ENCODE assay signal across 29 cellular contexts in genomic region chr12:65504417-65504816, GRCh38.
"Had no signal": no experiment of that assay in that cellular context is flagged by ENCODE, and none has a peak within 500 bp of the region (broad histone marks: within the 10 kb centered on the region; RNA-seq: fewer than 3 reads in every experiment).

No MANE protein-coding gene starts in this region.

- H3K4me1 ChIP-seq: psoas muscle had no signal

- H3K9me3 ChIP-seq: neutrophil, ovary, psoas muscle, right lobe of liver, sigmoid colon, stomach, thoracic aorta, thyroid gland, tibial nerve, upper lobe of left lung, vagina had no signal

- FAIRE-seq: small intestine, urothelium cell line had no signal

- H3K9me3 Mint-ChIP-seq: natural killer cell treated with Interleukin-12 subunit alpha and Interleukin-12 subunit beta and Interleukin-15 and Interleukin-18, amount 100 ng/mL, for 72 hours; nephron progenitor cell; neural crest cell; stimulated activated effector memory CD8-positive, alpha-beta T cell treated with anti-CD3 and anti-CD28 coated beads, Interleukin-12 subunit alpha, Interleukin-12 subunit beta, amount 100 ng/mL, for 72 hours; stimulated activated naive B cell treated with anti-CD40 and anti-IgM and Interleukin-4, amounts not matched to agents 10 μg/mL and 1 μg/mL and 100 μg/mL, for 72 hours; stimulated activated naive CD8-positive, alpha-beta T cell treated with anti-CD3 and anti-CD28 coated beads, Interleukin-15, Interleukin-2, amounts not matched to agents 100 ng/mL and 50 ng/mL, for 24 hours had no signal

- H3K4me3 ChIP-seq: ovary, psoas muscle, right lobe of liver, sigmoid colon, stomach, thoracic aorta, thyroid gland, tibial nerve, upper lobe of left lung, vagina had no signal

- H3K36me3 Mint-ChIP-seq: naive thymus-derived CD8-positive, alpha-beta T cell; natural killer cell treated with Interleukin-12 subunit alpha and Interleukin-12 subunit beta and Interleukin-15 and Interleukin-18, amount 100 ng/mL, for 72 hours; stimulated activated effector memory CD8-positive, alpha-beta T cell treated with anti-CD3 and anti-CD28 coated beads, Interleukin-12 subunit alpha, Interleukin-12 subunit beta, amount 100 ng/mL, for 72 hours; stimulated activated naive B cell treated with anti-CD40 and anti-IgM and Interleukin-4, amounts not matched to agents 10 μg/mL and 1 μg/mL and 100 μg/mL, for 72 hours had no signal

- ATAC-seq: naive thymus-derived CD8-positive, alpha-beta T cell; natural killer cell treated with Interleukin-12 subunit alpha and Interleukin-12 subunit beta and Interleukin-15 and Interleukin-18, amount 100 ng/mL, for 72 hours; psoas muscle; right cardiac atrium; right lobe of liver; stimulated activated effector memory CD8-positive, alpha-beta T cell treated with anti-CD3 and anti-CD28 coated beads, Interleukin-12 subunit alpha, Interleukin-12 subunit beta, amount 100 ng/mL, for 72 hours; stimulated activated naive B cell treated with anti-CD40 and anti-IgM and Interleukin-4, amounts not matched to agents 10 μg/mL and 1 μg/mL and 100 μg/mL, for 72 hours had no signal

- H3K27ac ChIP-seq: neutrophil, ovary, psoas muscle, right lobe of liver, sigmoid colon, stomach, thoracic aorta, thyroid gland, tibial nerve, upper lobe of left lung, vagina had no signal

- DNase-seq: naive thymus-derived CD8-positive, alpha-beta T cell; nephron progenitor cell; occipital lobe; ovary; psoas muscle; right cardiac atrium; right lobe of liver; sigmoid colon; small intestine; stimulated activated CD4-positive, alpha-beta T cell treated with anti-CD3 and anti-CD28 coated beads, Interleukin-15, amount 100 ng/mL, for 24 hours; stimulated activated CD4-positive, alpha-beta T cell treated with anti-CD3 and anti-CD28 coated beads, Interleukin-2, amount 100 ng/mL, for 24 hours; stimulated activated CD4-positive, alpha-beta T cell treated with anti-CD3 and anti-CD28 coated beads, Interleukin-2, amount 100 ng/mL, for 48 hours; stimulated activated CD4-positive, alpha-beta T cell treated with anti-CD3 and anti-CD28 coated beads, Interleukin-4, amount 100 ng/mL, for 24 hours; stimulated activated naive B cell treated with anti-CD40 and anti-IgM and Interleukin-4, amounts not matched to agents 10 μg/mL and 1 μg/mL and 100 μg/mL, for 72 hours; stimulated activated naive CD4-positive, alpha-beta T cell treated with Interleukin-2 at 50 U/mL for 16 hours; stomach; thyroid gland; trophoblast cell; upper lobe of left lung had no signal

- H3K27ac Mint-ChIP-seq: naive thymus-derived CD8-positive, alpha-beta T cell; natural killer cell treated with Interleukin-12 subunit alpha and Interleukin-12 subunit beta and Interleukin-15 and Interleukin-18, amount 100 ng/mL, for 72 hours; progenitor cell of endocrine pancreas; stimulated activated effector memory CD8-positive, alpha-beta T cell treated with anti-CD3 and anti-CD28 coated beads, Interleukin-12 subunit alpha, Interleukin-12 subunit beta, amount 100 ng/mL, for 72 hours; stimulated activated naive B cell treated with anti-CD40 and anti-IgM and Interleukin-4, amounts not matched to agents 10 μg/mL and 1 μg/mL and 100 μg/mL, for 72 hours; stimulated activated naive CD8-positive, alpha-beta T cell treated with anti-CD3 and anti-CD28 coated beads, Interleukin-15, Interleukin-2, amounts not matched to agents 100 ng/mL and 50 ng/mL, for 24 hours had no signal

- H3K36me3 ChIP-seq: neutrophil, ovary, right lobe of liver, sigmoid colon, stomach, thoracic aorta, thyroid gland, tibial nerve, upper lobe of left lung, vagina had no signal
